8 cellular contexts compared by ENCODE assay signal in the genomic region with DNA sequence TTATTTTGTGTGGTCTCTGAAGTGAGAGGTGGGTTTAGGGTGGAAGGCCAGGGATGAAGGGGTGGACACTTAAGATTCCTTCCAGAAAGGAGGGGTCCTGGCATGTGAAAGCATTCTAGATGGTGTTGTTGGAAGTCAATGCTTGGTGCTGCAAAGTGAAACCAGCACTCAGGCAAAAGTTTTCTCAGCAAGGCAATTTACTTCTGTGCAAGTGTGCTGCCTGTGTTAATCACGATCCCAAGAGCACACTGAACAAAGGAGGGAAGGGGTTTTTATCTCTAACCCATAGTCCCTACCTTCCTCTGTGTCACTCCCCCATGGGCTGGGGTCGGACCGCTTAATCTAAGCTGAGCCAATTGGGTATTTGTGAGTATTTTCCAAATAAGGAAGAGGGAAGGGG. TPM values are rescaled to one million over a fixed set of nuclear protein-coding genes. Genes with fewer than 3 reads are reported as not detected.
DNase-seq lines count a peak whose midpoint lies in the region; ATAC-seq and TF ChIP-seq lines count a peak whose summit lies in the region.

No MANE protein-coding gene starts in this region.

- no peaks in the 10 kb centered on the region for H3K27me3 Mint-ChIP-seq in activated CD4-positive, alpha-beta T cell treated with anti-CD3 and anti-CD28 coated beads, Interleukin-2, amount 10 ng/mL, durations not matched to agents 24 days and 14 days
- H3K27me3 Mint-ChIP-seq in WTC11 (ENCODE audit: low read depth) (peaks cover 12% of the 10 kb centered on the region), CD14-positive monocyte (ENCODE audit: low read depth in 3 of 3) (peaks cover 0 to 6% (median 2%) of the 10 kb centered on the region in 3 donors)
- no peaks in the 10 kb centered on the region for H3K27me3 Mint-ChIP-seq in stimulated activated memory B cell treated with anti-CD40 and anti-IgM and Interleukin-4, amounts not matched to agents 10 μg/mL and 1 μg/mL and 100 μg/mL, for 72 hours

- H3K27ac ChIP-seq in hepatocyte: no peak overlapping the region

- H3K27me3 ChIP-seq in hepatocyte: no peaks in the 10 kb centered on the region

- peaks cover 63% of the 10 kb centered on the region for H3K36me3 Mint-ChIP-seq in activated CD4-positive, alpha-beta T cell treated with anti-CD3 and anti-CD28 coated beads, Interleukin-2, amount 10 ng/mL, durations not matched to agents 24 days and 14 days (ENCODE audit: low read depth)
- H3K36me3 Mint-ChIP-seq in WTC11: peaks cover 61% of the 10 kb centered on the region
- peaks cover 73% of the 10 kb centered on the region for H3K36me3 Mint-ChIP-seq in stimulated activated memory B cell treated with anti-CD40 and anti-IgM and Interleukin-4, amounts not matched to agents 10 μg/mL and 1 μg/mL and 100 μg/mL, for 72 hours
- H3K36me3 Mint-ChIP-seq in CD14-positive monocyte: peaks cover 54 to 58% of the 10 kb centered on the region in 2 donors

- H2AFZ ChIP-seq in hepatocyte: no peak overlapping the region

- H3K4me2 ChIP-seq in hepatocyte: peak overlapping the region; percentile 100

- POLR2A ChIA-PET in WTC11 (lab: Charles Lee): no interaction called here

- H3K9me3 ChIP-seq in hepatocyte (ENCODE audit: low read depth): peaks cover 42% of the 10 kb centered on the region

- no peak for DNase-seq in activated CD4-positive, alpha-beta T cell treated with anti-CD3 and anti-CD28 coated beads, Interleukin-2, amount 10 ng/mL, durations not matched to agents 24 days and 14 days
- no peak for DNase-seq in activated CD4-positive, alpha-beta T cell treated with anti-CD3 and anti-CD28 coated beads, Interleukin-2, amount 50 U/mL, for 1 hour
- DNase-seq in WTC11 (ENCODE audit: low spot score) (no peak), hepatocyte (ENCODE audit: low spot score) (no peak), CD14-positive monocyte (ENCODE audit: low spot score) (no peak), iPS-NIHi7 (ENCODE audit: extremely low spot score) (no peak), posterior vena cava (ENCODE audit: low spot score) (no peak)

- intact Hi-C loops in activated CD4-positive, alpha-beta T cell treated with anti-CD3 and anti-CD28 coated beads, Interleukin-2, amount 10 ng/mL, durations not matched to agents 24 days and 14 days (cut with micrococcal nuclease): loop anchor here (10.0 kb wide), 1 partner anchor 129 kb away; a partner anchor contains a TSS
- intact Hi-C loops in CD14-positive monocyte (cut with micrococcal nuclease) (loop anchor here in 1 of 2 donors (5.0 kb wide), 1 partner anchor 387 kb away; a partner anchor contains a TSS), posterior vena cava (cut with DNase I) (no loop called here)

- H3K9me3 Mint-ChIP-seq in activated CD4-positive, alpha-beta T cell treated with anti-CD3 and anti-CD28 coated beads, Interleukin-2, amount 10 ng/mL, durations not matched to agents 24 days and 14 days: peaks cover 42% of the 10 kb centered on the region
- peaks cover 64% of the 10 kb centered on the region for H3K9me3 Mint-ChIP-seq in WTC11
- H3K9me3 Mint-ChIP-seq in stimulated activated memory B cell treated with anti-CD40 and anti-IgM and Interleukin-4, amounts not matched to agents 10 μg/mL and 1 μg/mL and 100 μg/mL, for 72 hours: peaks cover 55% of the 10 kb centered on the region
- peaks cover 66 to 91% (median 78%) of the 10 kb centered on the region in 7 donors for H3K9me3 Mint-ChIP-seq in CD14-positive monocyte

- peaks cover 8% of the 10 kb centered on the region for H3K4me1 ChIP-seq in hepatocyte (ENCODE audit: insufficient read depth)

- peak overlapping the region; percentile 82 for H3K4me3 Mint-ChIP-seq in activated CD4-positive, alpha-beta T cell treated with anti-CD3 and anti-CD28 coated beads, Interleukin-2, amount 10 ng/mL, durations not matched to agents 24 days and 14 days
- H3K4me3 Mint-ChIP-seq in WTC11 (peak overlapping the region; percentile 99), CD14-positive monocyte (peak overlapping the region in 1 of 2 donors; percentile 84)
- H3K4me3 Mint-ChIP-seq in stimulated activated memory B cell treated with anti-CD40 and anti-IgM and Interleukin-4, amounts not matched to agents 10 μg/mL and 1 μg/mL and 100 μg/mL, for 72 hours: peak overlapping the region; percentile 90

- no peaks in the 10 kb centered on the region for H3K9me2 ChIP-seq in hepatocyte (replicated peaks; ENCODE audit: insufficient read depth)

- TF ChIP-seq CTCF in WTC11 (IDR thresholded peaks at IDR 0.05) (no peak), hepatocyte (IDR thresholded peaks at IDR 0.05; ENCODE audit: poor library complexity) (no peak), CD14-positive monocyte (IDR thresholded peaks at IDR 0.05) (no peak)

- no peaks in the 10 kb centered on the region for H4K20me1 ChIP-seq in hepatocyte (ENCODE audit: insufficient read depth, poor library complexity, severe bottlenecking)

- peak overlapping the region; percentile 10 for H3K27ac Mint-ChIP-seq in activated CD4-positive, alpha-beta T cell treated with anti-CD3 and anti-CD28 coated beads, Interleukin-2, amount 10 ng/mL, durations not matched to agents 24 days and 14 days
- peak overlapping the region; percentile 89; the same call in 1 of the 2 replicates for H3K27ac Mint-ChIP-seq in WTC11
- peak overlapping the region; percentile 92 for H3K27ac Mint-ChIP-seq in stimulated activated memory B cell treated with anti-CD40 and anti-IgM and Interleukin-4, amounts not matched to agents 10 μg/mL and 1 μg/mL and 100 μg/mL, for 72 hours
- no peak overlapping the region for H3K27ac Mint-ChIP-seq in CD14-positive monocyte

- ATAC-seq in WTC11: no peak
- ATAC-seq in stimulated activated memory B cell treated with anti-CD40 and anti-IgM and Interleukin-4, amounts not matched to agents 10 μg/mL and 1 μg/mL and 100 μg/mL, for 72 hours: no peak

- peaks cover 60% of the 10 kb centered on the region for H3K79me2 ChIP-seq in hepatocyte

- peak overlapping the region; percentile 72 for H3K4me3 ChIP-seq in hepatocyte

- CTCF ChIA-PET in WTC11 (lab: Charles Lee): no interaction called here

- H3K36me3 ChIP-seq in hepatocyte (replicated peaks; ENCODE audit: insufficient read depth, low read depth): peaks cover 24% of the 10 kb centered on the region

- peaks cover 11% of the 10 kb centered on the region for H3K4me1 Mint-ChIP-seq in activated CD4-positive, alpha-beta T cell treated with anti-CD3 and anti-CD28 coated beads, Interleukin-2, amount 10 ng/mL, durations not matched to agents 24 days and 14 days
- peaks cover 14% of the 10 kb centered on the region for H3K4me1 Mint-ChIP-seq in WTC11
- peaks cover 48% of the 10 kb centered on the region for H3K4me1 Mint-ChIP-seq in stimulated activated memory B cell treated with anti-CD40 and anti-IgM and Interleukin-4, amounts not matched to agents 10 μg/mL and 1 μg/mL and 100 μg/mL, for 72 hours
- peaks cover 12% of the 10 kb centered on the region for H3K4me1 Mint-ChIP-seq in CD14-positive monocyte

- WGBS in hepatocyte (ENCODE audit: low lambda C conversion rate, missing lambda C conversion rate): 85% methylated on average over 3 of the region's 3 CpGs

TF ChIP-seq in WTC11, 78 proteins besides CTCF, POLR2A, EP300 and RAD21 (continues in another document):
- TF ChIP-seq NR3C1 (CRISPR knock-in tag; conservative IDR thresholded peaks at IDR 0.05; ENCODE audit: low read depth) (no peak), GTF2I (CRISPR knock-in tag; conservative IDR thresholded peaks at IDR 0.05) (no peak)
- TF ChIP-seq, protein P1, sequence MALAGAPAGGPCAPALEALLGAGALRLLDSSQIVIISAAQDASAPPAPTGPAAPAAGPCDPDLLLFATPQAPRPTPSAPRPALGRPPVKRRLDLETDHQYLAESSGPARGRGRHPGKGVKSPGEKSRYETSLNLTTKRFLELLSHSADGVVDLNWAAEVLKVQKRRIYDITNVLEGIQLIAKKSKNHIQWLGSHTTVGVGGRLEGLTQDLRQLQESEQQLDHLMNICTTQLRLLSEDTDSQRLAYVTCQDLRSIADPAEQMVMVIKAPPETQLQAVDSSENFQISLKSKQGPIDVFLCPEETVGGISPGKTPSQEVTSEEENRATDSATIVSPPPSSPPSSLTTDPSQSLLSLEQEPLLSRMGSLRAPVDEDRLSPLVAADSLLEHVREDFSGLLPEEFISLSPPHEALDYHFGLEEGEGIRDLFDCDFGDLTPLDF (CRISPR knock-in tag; IDR thresholded peaks at IDR 0.05): no peak

RNA-seq across cellular contexts. Expression of a gene that starts 1.3 kb away (rescaled TPM):
- 7.2 and 9.1 TPM in 2 replicates for total RNA-seq in activated CD4-positive, alpha-beta T cell treated with anti-CD3 and anti-CD28 coated beads, Interleukin-2, amount 10 ng/mL, durations not matched to agents 24 days and 14 days
- total RNA-seq in WTC11 (2021) (46.8 to 53.1 TPM (median 52.5 TPM) in 3 replicates), hepatocyte (11.7 and 24.3 TPM in 2 replicates), posterior vena cava (10 to 100 TPM; 14.9 to 18.0 TPM)
- polyA plus RNA-seq in hepatocyte (9.7 and 10.7 TPM in 2 replicates), CD14-positive monocyte (1 to 10 TPM; 3.3 to 5.4 TPM)

RNA-seq across cellular contexts. Expression of a gene that starts 15.7 kb away (rescaled TPM):
- total RNA-seq in activated CD4-positive, alpha-beta T cell treated with anti-CD3 and anti-CD28 coated beads, Interleukin-2, amount 10 ng/mL, durations not matched to agents 24 days and 14 days: 4.5 and 5.7 TPM in 2 replicates
- total RNA-seq in WTC11 (2021) (10.4 to 12.0 TPM (median 11.2 TPM) in 3 replicates), hepatocyte (1.3 and 1.8 TPM in 2 replicates), posterior vena cava (1 to 10 TPM; 1.6 to 2.4 TPM)
- polyA plus RNA-seq in hepatocyte (1.3 and 2.8 TPM in 2 replicates), CD14-positive monocyte (1 to 10 TPM in 1 of 2 donors, under 1 TPM in 1; 0.72 to 1.3 TPM)

RNA-seq across cellular contexts. Expression of a gene that starts 17.6 kb away (rescaled TPM):
- total RNA-seq in activated CD4-positive, alpha-beta T cell treated with anti-CD3 and anti-CD28 coated beads, Interleukin-2, amount 10 ng/mL, durations not matched to agents 24 days and 14 days: 7.7 and 10.0 TPM in 2 replicates
- total RNA-seq in WTC11 (2021) (13.5 to 17.6 TPM (median 14.3 TPM) in 3 replicates), hepatocyte (9.5 and 17.2 TPM in 2 replicates), posterior vena cava (1 to 10 TPM; 6.9 to 8.0 TPM)
- polyA plus RNA-seq in hepatocyte (11.9 and 12.2 TPM in 2 replicates), CD14-positive monocyte (1 to 10 TPM; 4.5 to 6.1 TPM)

RNA-seq across cellular contexts. Expression of a gene that starts 31.4 kb away (rescaled TPM):
- total RNA-seq in activated CD4-positive, alpha-beta T cell treated with anti-CD3 and anti-CD28 coated beads, Interleukin-2, amount 10 ng/mL, durations not matched to agents 24 days and 14 days: 2.8 and 4.1 TPM in 2 replicates
- total RNA-seq in WTC11 (2021) (30.0 to 31.5 TPM (median 31.1 TPM) in 3 replicates), hepatocyte (5.1 and 7.1 TPM in 2 replicates), posterior vena cava (1 to 10 TPM; 4.5 to 5.0 TPM)
- polyA plus RNA-seq in hepatocyte (3.3 and 3.8 TPM in 2 replicates), CD14-positive monocyte (1 to 10 TPM; 1.0 to 1.1 TPM)

RNA-seq across cellular contexts. Expression of a gene that starts 36.6 kb away (rescaled TPM):
- 3.4 and 3.5 TPM in 2 replicates for total RNA-seq in activated CD4-positive, alpha-beta T cell treated with anti-CD3 and anti-CD28 coated beads, Interleukin-2, amount 10 ng/mL, durations not matched to agents 24 days and 14 days
- total RNA-seq in WTC11 (2021) (8.3 to 10.0 TPM (median 9.1 TPM) in 3 replicates), hepatocyte (4.7 and 5.8 TPM in 2 replicates), posterior vena cava (1 to 10 TPM; 3.9 to 5.3 TPM)
- polyA plus RNA-seq in hepatocyte (1.9 and 2.5 TPM in 2 replicates), CD14-positive monocyte (1 to 10 TPM; 1.4 to 2.1 TPM)

Comparison
In these comparisons a context has a peak if more than half of its experiments do, and no peak if none do; other contexts are left out.
1. H3K27ac Mint-ChIP-seq: peak in activated CD4-positive, alpha-beta T cell treated with anti-CD3 and anti-CD28 coated beads, Interleukin-2, amount 10 ng/mL, durations not matched to agents 24 days and 14 days (single experiment), WTC11 (single experiment) and stimulated activated memory B cell treated with anti-CD40 and anti-IgM and Interleukin-4, amounts not matched to agents 10 μg/mL and 1 μg/mL and 100 μg/mL, for 72 hours (single experiment); none in CD14-positive monocyte (0 of 7).